In the genomic region with DNA sequence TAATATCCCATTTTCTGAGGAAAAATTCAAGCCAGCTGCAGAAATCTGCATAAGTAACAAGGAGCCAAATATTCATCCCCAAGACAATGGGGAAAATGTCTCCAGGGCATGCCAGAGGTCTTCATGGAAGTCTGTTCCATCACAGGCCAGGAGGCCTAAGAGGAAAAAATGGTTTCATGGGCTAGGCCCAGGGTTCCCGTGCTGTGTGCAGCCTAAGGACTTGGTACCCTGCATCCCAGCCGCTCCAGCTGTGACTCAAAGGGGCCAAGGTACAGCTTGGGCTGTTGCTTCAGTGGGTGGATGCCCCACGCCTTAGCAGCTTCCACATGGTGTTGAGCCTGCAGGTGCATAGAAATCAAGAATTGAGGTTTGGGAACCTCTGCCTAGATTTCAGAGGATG, we compare ENCODE assay signal across 20 cellular contexts.
"Had no signal": no experiment of that assay in that cellular context is flagged by ENCODE, and none has a peak within 500 bp of the region (broad histone marks: within the 10 kb centered on the region; RNA-seq: fewer than 3 reads in every experiment).

No MANE protein-coding gene starts in this region.

- H3K36me3 ChIP-seq: esophagus muscularis mucosa, gastroesophageal sphincter, heart right ventricle, left lung, lower lobe of right lung had no signal

- H3K4me3 ChIP-seq: coronary artery, dorsolateral prefrontal cortex, esophagus muscularis mucosa, gastroesophageal sphincter, heart right ventricle, left lung, lower lobe of right lung, mucosa of descending colon had no signal

- DNase-seq: dermis blood vessel endothelial cell; dorsolateral prefrontal cortex; effector CD4-positive, alpha-beta T cell; effector memory CD4-positive, alpha-beta T cell; foreskin keratinocyte; glutamatergic neuron; head of caudate nucleus; heart right ventricle; hippocampal formation; left cardiac atrium; left lung; left ventricle myocardium superior; lower lobe of right lung; mesenchymal stem cell; mucosa of descending colon; naive B cell; naive thymus-derived CD8-positive, alpha-beta T cell had no signal

- H3K27ac ChIP-seq: coronary artery, dorsolateral prefrontal cortex, esophagus muscularis mucosa, foreskin keratinocyte, gastroesophageal sphincter, heart right ventricle, left lung, lower lobe of right lung had no signal

- H3K9me3 ChIP-seq: esophagus muscularis mucosa, mucosa of descending colon had no signal

- H3K4me1 ChIP-seq: esophagus muscularis mucosa, foreskin keratinocyte, gastroesophageal sphincter, heart right ventricle, left lung, lower lobe of right lung had no signal
